1 cellular context compared by ENCODE assay signal in genomic region chr16:70706948-70707465, GRCh38.
TF ChIP-seq lines count a peak whose summit lies in the region.

No MANE protein-coding gene starts in this region.

TF ChIP-seq in GM23338, 12 proteins besides CTCF, POLR2A, EP300 and RAD21 (continued from another document):
- TF ChIP-seq ZNF462 (CRISPR knock-in tag; IDR thresholded peaks at IDR 0.05) (no peak), POLR2AphosphoS5 (IDR thresholded peaks at IDR 0.05; ENCODE audit: low read depth) (no peak)
